Comparison of ENCODE assay signal across 9 cellular contexts in the genomic region with DNA sequence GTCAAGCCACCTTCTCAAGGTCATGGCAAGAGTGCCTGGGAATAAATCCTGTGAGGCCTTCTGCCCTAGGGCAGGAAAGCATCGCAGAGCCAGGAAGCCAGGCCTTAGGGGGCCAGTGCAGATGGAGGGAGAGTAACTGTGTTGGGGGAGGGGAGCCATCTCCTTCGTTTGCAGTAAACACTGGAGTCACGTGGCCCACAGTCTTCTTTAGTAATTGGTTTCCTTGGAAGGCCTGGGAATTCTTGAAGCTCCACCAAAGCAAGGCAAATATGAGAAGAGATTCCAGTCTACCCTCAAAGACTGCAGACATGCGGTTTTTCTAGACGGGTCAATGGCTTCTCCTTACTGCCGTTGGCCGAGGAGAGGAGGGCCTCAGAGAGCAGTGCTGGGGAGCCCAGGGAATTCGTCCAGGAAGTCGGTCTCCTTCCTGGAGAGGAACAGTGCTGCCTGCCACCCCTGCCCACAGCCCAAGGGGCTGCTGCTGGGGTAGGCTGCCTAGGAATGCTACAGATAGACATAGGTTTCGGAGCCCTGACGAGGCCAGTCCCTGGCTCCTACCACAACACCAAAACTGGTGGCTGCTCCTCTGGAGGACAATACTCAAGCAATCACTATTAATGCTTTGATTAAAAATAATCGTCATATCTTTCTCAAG. TPM values are rescaled to one million over a fixed set of nuclear protein-coding genes. Genes with fewer than 3 reads are reported as not detected.
DNase-seq lines count a peak whose midpoint lies in the region; ATAC-seq lines count a peak whose summit lies in the region.
"Had no signal": no experiment of that assay in that cellular context is flagged by ENCODE, and none has a peak within 500 bp of the region (broad histone marks: within the 10 kb centered on the region; RNA-seq: fewer than 3 reads in every experiment).

No MANE protein-coding gene starts in this region.

- no peak overlapping the region for H3K4me3 Mint-ChIP-seq in T-helper 1 cell treated with Interleukin-12 subunit alpha and Interleukin-12 subunit beta and Interleukin-4 antibody, amounts not matched to agents 30 μg/mL and 1 μg/mL, for 36 hours
- H3K4me3 Mint-ChIP-seq in activated T-helper 17 cell treated with anti-CD3 and anti-CD28 coated beads, Interleukin-2, amount 50 U/mL, for 72 hours = no peak overlapping the region

- H3K27me3 Mint-ChIP-seq in T-helper 1 cell treated with Interleukin-12 subunit alpha and Interleukin-12 subunit beta and Interleukin-4 antibody, amounts not matched to agents 30 μg/mL and 1 μg/mL, for 36 hours (ENCODE audit: low read depth) = no peaks in the 10 kb centered on the region
- H3K27me3 Mint-ChIP-seq in activated T-helper 17 cell treated with anti-CD3 and anti-CD28 coated beads, Interleukin-2, amount 50 U/mL, for 72 hours = no peaks in the 10 kb centered on the region

- no peaks in the 10 kb centered on the region for H3K9me3 Mint-ChIP-seq in T-helper 1 cell treated with Interleukin-12 subunit alpha and Interleukin-12 subunit beta and Interleukin-4 antibody, amounts not matched to agents 30 μg/mL and 1 μg/mL, for 36 hours
- no peaks in the 10 kb centered on the region for H3K9me3 Mint-ChIP-seq in activated T-helper 17 cell treated with anti-CD3 and anti-CD28 coated beads, Interleukin-2, amount 50 U/mL, for 72 hours

- peak overlapping the region; percentile 52 for H3K27ac Mint-ChIP-seq in T-helper 1 cell treated with Interleukin-12 subunit alpha and Interleukin-12 subunit beta and Interleukin-4 antibody, amounts not matched to agents 30 μg/mL and 1 μg/mL, for 36 hours
- peak overlapping the region; percentile 91 for H3K27ac Mint-ChIP-seq in activated T-helper 17 cell treated with anti-CD3 and anti-CD28 coated beads, Interleukin-2, amount 50 U/mL, for 72 hours

- H3K4me1 Mint-ChIP-seq in T-helper 1 cell treated with Interleukin-12 subunit alpha and Interleukin-12 subunit beta and Interleukin-4 antibody, amounts not matched to agents 30 μg/mL and 1 μg/mL, for 36 hours (ENCODE audit: low read depth) = peaks cover 65% of the 10 kb centered on the region
- peaks cover 30% of the 10 kb centered on the region for H3K4me1 Mint-ChIP-seq in activated T-helper 17 cell treated with anti-CD3 and anti-CD28 coated beads, Interleukin-2, amount 50 U/mL, for 72 hours

- ATAC-seq in activated T-helper 17 cell treated with anti-CD3 and anti-CD28 coated beads, Interleukin-2, amount 50 U/mL, for 72 hours (replicated peaks) = no peak
- no peak for ATAC-seq in GM19463 (IDR thresholded peaks at IDR 0.05; ENCODE audit: unreplicated experiment)
- no peak for ATAC-seq in HG03432 (IDR thresholded peaks at IDR 0.05; ENCODE audit: unreplicated experiment)

- no peak for DNase-seq in T-helper 1 cell
- peak; percentile 69 for DNase-seq in iPS DF 19.7 (ENCODE audit: low read depth, low spot score)
- DNase-seq in smooth muscle cell of the brain vasculature (ENCODE audit: low read depth, low spot score) = peak; percentile 64
- no peak for DNase-seq in germinal center (ENCODE audit: low spot score)
- DNase-seq: ACHN had no signal

- H3K36me3 Mint-ChIP-seq in T-helper 1 cell treated with Interleukin-12 subunit alpha and Interleukin-12 subunit beta and Interleukin-4 antibody, amounts not matched to agents 30 μg/mL and 1 μg/mL, for 36 hours (ENCODE audit: low read depth) = peaks cover 42% of the 10 kb centered on the region
- H3K36me3 Mint-ChIP-seq in activated T-helper 17 cell treated with anti-CD3 and anti-CD28 coated beads, Interleukin-2, amount 50 U/mL, for 72 hours (ENCODE audit: low read depth) = peaks cover 47% of the 10 kb centered on the region

RNA-seq across cellular contexts. Expression of a gene that starts 30.6 kb away (rescaled TPM):
- 100 to 1,000 TPM; 130 to 221 TPM for total RNA-seq in activated T-helper 17 cell treated with anti-CD3 and anti-CD28 coated beads, Interleukin-2, amount 50 U/mL, for 72 hours

Comparison
In these comparisons a context has a peak if more than half of its experiments do, and no peak if none do; other contexts are left out.
1. DNase-seq: peak in iPS DF 19.7 (single experiment) and smooth muscle cell of the brain vasculature (single experiment); none in T-helper 1 cell (0 of 5) and germinal center (single experiment).